ENCODE assay signal across 14 cellular contexts in the genomic region with DNA sequence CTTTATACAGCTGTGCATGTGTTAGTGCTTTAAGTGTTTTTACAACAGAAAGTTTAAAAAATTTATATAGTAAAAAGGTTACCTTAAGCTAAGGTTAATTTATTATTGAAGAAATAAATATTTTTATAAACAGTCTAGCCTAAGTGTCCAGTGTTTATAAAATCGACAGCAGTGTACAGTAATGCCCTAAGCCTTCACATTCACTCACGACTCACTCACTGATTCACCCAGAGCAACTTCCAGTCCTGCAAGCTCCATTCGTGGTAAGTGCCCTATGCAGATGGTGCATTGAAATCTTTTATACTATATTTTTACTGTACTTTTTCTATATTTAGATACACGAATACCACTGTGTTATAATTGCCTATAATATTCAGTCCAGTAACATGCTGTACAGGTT.
DNase-seq lines count a peak whose midpoint lies in the region; FAIRE-seq and TF ChIP-seq lines count a peak whose summit lies in the region.
"Had no signal": no experiment of that assay in that cellular context is flagged by ENCODE, and none has a peak within 500 bp of the region (broad histone marks: within the 10 kb centered on the region; RNA-seq: fewer than 3 reads in every experiment).

No MANE protein-coding gene starts in this region.

- H3K4me3 ChIP-seq in bronchial epithelial cell (ENCODE audit: low read depth, low read length) = no peak overlapping the region
- no peak overlapping the region for H3K4me3 ChIP-seq in foreskin fibroblast (ENCODE audit: low read depth in 1 of 2, low read length in 2 of 2)
- H3K4me3 ChIP-seq: GM12878, K562 had no signal

- H3K36me3 ChIP-seq in bronchial epithelial cell (ENCODE audit: control insufficient read depth, insufficient read depth, low read length) = no peaks in the 10 kb centered on the region

- TF ChIP-seq CTCF in bronchial epithelial cell (IDR thresholded peaks at IDR 0.05; ENCODE audit: insufficient read depth, low read length, severe bottlenecking) = no peak
- no peak for TF ChIP-seq CTCF in foreskin fibroblast (IDR thresholded peaks at IDR 0.05; ENCODE audit: low read depth, low read length)

- no peaks in the 10 kb centered on the region for H3K27me3 ChIP-seq in bronchial epithelial cell (ENCODE audit: control insufficient read depth, insufficient read depth, low read length)

- intact Hi-C loops in head of caudate nucleus (cut with DNase I) = no loop called here

- FAIRE-seq in bronchial epithelial cell (lab: Jason Lieb, UNC) = no peak
- FAIRE-seq: GM12878 had no signal

- DNase-seq in EL (peak; percentile 60), M059J (ENCODE audit: low read depth) (peak; percentile 41), bronchial epithelial cell (ENCODE audit: low read depth) (peak; percentile 62), foreskin fibroblast (peak; percentile 34 to 78), NCI-H146 (lab: John Stamatoyannopoulos, UW) (no peak), germinal center (ENCODE audit: low spot score) (no peak), head of caudate nucleus (no peak), NCI-H187 (lab: John Stamatoyannopoulos, UW) (no peak)
- DNase-seq: COR-L47, DMS53, NCI-H1092 treated with DMSO at 0.1 percent for 48 hours, NCI-H187 treated with DMSO at 0.1 percent for 48 hours had no signal

Comparison
In these comparisons a context has a peak if more than half of its experiments do, and no peak if none do; other contexts are left out.
1. DNase-seq: peak in EL (single experiment), M059J (single experiment), bronchial epithelial cell (single experiment) and foreskin fibroblast (2 of 2); none in NCI-H146 (single experiment), germinal center (single experiment), head of caudate nucleus (0 of 42) and NCI-H187 (0 of 2).